In genomic region chr21:28431022-28431421, GRCh38 we compare ENCODE assay signal across 17 cellular contexts.
"Had no signal": no experiment of that assay in that cellular context is flagged by ENCODE, and none has a peak within 500 bp of the region (broad histone marks: within the 10 kb centered on the region; RNA-seq: fewer than 3 reads in every experiment).

No MANE protein-coding gene starts in this region.

- DNase-seq: activated T-cell treated with anti-CD3 and anti-CD28 coated beads, Interleukin-2, amount 50 U/mL, for 1 hour; aorta; colonic mucosa; heart left ventricle; islet precursor cell; left cardiac atrium; midbrain; natural killer cell; retina; sigmoid colon; stimulated activated CD4-positive, alpha-beta T cell treated with anti-CD3 and anti-CD28 coated beads, Interleukin-4, amount 100 ng/mL, for 24 hours; stimulated activated naive CD4-positive, alpha-beta T cell treated with Interleukin-2 at 50 U/mL for 16 hours; upper lobe of left lung had no signal

- H3K27me3 ChIP-seq: colonic mucosa, heart left ventricle, sigmoid colon, upper lobe of left lung had no signal

- ATAC-seq: activated naive CD4-positive, alpha-beta T cell treated with anti-CD3 and anti-CD28 coated beads, Interleukin-2, amount 50 U/mL, for 72 hours; heart left ventricle; left cardiac atrium; natural killer cell had no signal

- H3K4me1 Mint-ChIP-seq: natural killer cell had no signal

- H3K4me3 ChIP-seq: colonic mucosa, heart left ventricle, sigmoid colon, thoracic aorta, upper lobe of left lung had no signal

- H3K9me3 ChIP-seq: colonic mucosa, heart left ventricle, sigmoid colon, thoracic aorta, upper lobe of left lung had no signal

- H3K36me3 ChIP-seq: colonic mucosa, heart left ventricle, sigmoid colon, thoracic aorta, upper lobe of left lung had no signal

- H3K4me3 Mint-ChIP-seq: natural killer cell had no signal

- H3K27ac ChIP-seq: colonic mucosa, epithelial cell of prostate, heart left ventricle, sigmoid colon, thoracic aorta, upper lobe of left lung had no signal

- H3K36me3 Mint-ChIP-seq: activated naive CD4-positive, alpha-beta T cell treated with anti-CD3 and anti-CD28 coated beads, Interleukin-2, amount 50 U/mL, for 72 hours; natural killer cell had no signal

- H3K27me3 Mint-ChIP-seq: progenitor cell of endocrine pancreas had no signal

- H3K4me1 ChIP-seq: colonic mucosa, heart left ventricle, sigmoid colon, upper lobe of left lung had no signal

- H3K9me3 Mint-ChIP-seq: activated naive CD4-positive, alpha-beta T cell treated with anti-CD3 and anti-CD28 coated beads, Interleukin-2, amount 50 U/mL, for 72 hours; natural killer cell had no signal

- H3K27ac Mint-ChIP-seq: activated naive CD4-positive, alpha-beta T cell treated with anti-CD3 and anti-CD28 coated beads, Interleukin-2, amount 50 U/mL, for 72 hours; natural killer cell; progenitor cell of endocrine pancreas had no signal
